ENCODE assay signal across 1 cellular context in genomic region chr18:6610436-6610835, GRCh38.
TF ChIP-seq lines count a peak whose summit lies in the region.

No MANE protein-coding gene starts in this region.

TF ChIP-seq in SK-N-SH, 30 proteins besides CTCF, POLR2A, EP300 and RAD21 (continued from another document):
- TF ChIP-seq, protein P1, sequence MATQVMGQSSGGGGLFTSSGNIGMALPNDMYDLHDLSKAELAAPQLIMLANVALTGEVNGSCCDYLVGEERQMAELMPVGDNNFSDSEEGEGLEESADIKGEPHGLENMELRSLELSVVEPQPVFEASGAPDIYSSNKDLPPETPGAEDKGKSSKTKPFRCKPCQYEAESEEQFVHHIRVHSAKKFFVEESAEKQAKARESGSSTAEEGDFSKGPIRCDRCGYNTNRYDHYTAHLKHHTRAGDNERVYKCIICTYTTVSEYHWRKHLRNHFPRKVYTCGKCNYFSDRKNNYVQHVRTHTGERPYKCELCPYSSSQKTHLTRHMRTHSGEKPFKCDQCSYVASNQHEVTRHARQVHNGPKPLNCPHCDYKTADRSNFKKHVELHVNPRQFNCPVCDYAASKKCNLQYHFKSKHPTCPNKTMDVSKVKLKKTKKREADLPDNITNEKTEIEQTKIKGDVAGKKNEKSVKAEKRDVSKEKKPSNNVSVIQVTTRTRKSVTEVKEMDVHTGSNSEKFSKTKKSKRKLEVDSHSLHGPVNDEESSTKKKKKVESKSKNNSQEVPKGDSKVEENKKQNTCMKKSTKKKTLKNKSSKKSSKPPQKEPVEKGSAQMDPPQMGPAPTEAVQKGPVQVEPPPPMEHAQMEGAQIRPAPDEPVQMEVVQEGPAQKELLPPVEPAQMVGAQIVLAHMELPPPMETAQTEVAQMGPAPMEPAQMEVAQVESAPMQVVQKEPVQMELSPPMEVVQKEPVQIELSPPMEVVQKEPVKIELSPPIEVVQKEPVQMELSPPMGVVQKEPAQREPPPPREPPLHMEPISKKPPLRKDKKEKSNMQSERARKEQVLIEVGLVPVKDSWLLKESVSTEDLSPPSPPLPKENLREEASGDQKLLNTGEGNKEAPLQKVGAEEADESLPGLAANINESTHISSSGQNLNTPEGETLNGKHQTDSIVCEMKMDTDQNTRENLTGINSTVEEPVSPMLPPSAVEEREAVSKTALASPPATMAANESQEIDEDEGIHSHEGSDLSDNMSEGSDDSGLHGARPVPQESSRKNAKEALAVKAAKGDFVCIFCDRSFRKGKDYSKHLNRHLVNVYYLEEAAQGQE (IDR thresholded peaks at IDR 0.05; ENCODE audit: low read depth, low read length): no peak
- peak; percentile 42; the same call in 1 of the 2 replicates for TF ChIP-seq PBX3 (IDR thresholded peaks at IDR 0.05)
